25 cellular contexts compared by ENCODE assay signal in the genomic region with DNA sequence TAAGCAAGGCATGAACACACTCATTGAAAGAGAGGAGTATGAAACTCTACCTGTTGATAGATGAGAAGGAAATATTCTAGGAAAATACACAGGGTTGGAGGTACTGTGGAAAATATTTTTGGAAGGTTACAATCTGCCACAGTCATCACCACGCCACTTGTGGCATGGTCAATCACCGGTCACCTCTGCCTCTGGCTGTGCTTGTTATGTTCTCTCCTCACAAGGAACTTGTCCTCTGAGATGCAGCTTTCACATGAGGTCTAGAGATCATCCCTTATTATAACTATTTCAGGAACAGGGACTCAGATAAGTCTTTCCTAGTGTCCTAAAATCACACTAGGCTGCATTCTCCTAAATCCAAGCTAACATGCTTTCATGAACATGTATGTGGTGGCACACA.
"Had no signal": no experiment of that assay in that cellular context is flagged by ENCODE, and none has a peak within 500 bp of the region (broad histone marks: within the 10 kb centered on the region; RNA-seq: fewer than 3 reads in every experiment).

No MANE protein-coding gene starts in this region.

- H3K9me3 ChIP-seq: colonic mucosa, esophagus squamous epithelium, gastrocnemius medialis, heart right ventricle, left lung, lower lobe of right lung had no signal

- H3K27me3 ChIP-seq: colonic mucosa, esophagus squamous epithelium, gastrocnemius medialis, heart right ventricle, left lung had no signal

- FAIRE-seq: endometrium, islet of Langerhans, keratinocyte had no signal

- H3K36me3 Mint-ChIP-seq: mesothelial cell of epicardium had no signal

- H3K4me3 Mint-ChIP-seq: dendritic cell treated with granulocyte-macrophage colony-stimulating factor and Interleukin-4, amounts not matched to agents 40 ng/mL and 50 ng/mL, for 4 days; effector memory CD8-positive, alpha-beta T cell; endodermal cell; mesothelial cell of epicardium had no signal

- H3K27me3 Mint-ChIP-seq: dendritic cell treated with granulocyte-macrophage colony-stimulating factor and Interleukin-4, amounts not matched to agents 40 ng/mL and 50 ng/mL, for 4 days; effector memory CD8-positive, alpha-beta T cell had no signal

- H3K4me3 ChIP-seq: colonic mucosa, esophagus squamous epithelium, gastrocnemius medialis, heart right ventricle, left lung, lower lobe of right lung had no signal

- DNase-seq: colonic mucosa; cortex of kidney; effector CD8-positive, alpha-beta T cell; effector memory CD8-positive, alpha-beta T cell; endodermal cell; erythroblast; esophagus squamous epithelium; foreskin fibroblast; foreskin melanocyte; gastrocnemius medialis; glutamatergic neuron; head of caudate nucleus; heart right ventricle; hippocampal formation; left cardiac atrium; left lung; lower lobe of right lung; mesenchymal stem cell had no signal

- H3K9me3 Mint-ChIP-seq: dendritic cell treated with granulocyte-macrophage colony-stimulating factor and Interleukin-4, amounts not matched to agents 40 ng/mL and 50 ng/mL, for 4 days; endodermal cell had no signal

- H3K4me1 Mint-ChIP-seq: endodermal cell had no signal

- H3K36me3 ChIP-seq: colonic mucosa, esophagus squamous epithelium, gastrocnemius medialis, heart right ventricle, left lung, lower lobe of right lung had no signal

- H3K27ac ChIP-seq: colonic mucosa, epithelial cell of prostate, esophagus squamous epithelium, gastrocnemius medialis, heart right ventricle, left lung, lower lobe of right lung had no signal

- H3K4me1 ChIP-seq: colonic mucosa, esophagus squamous epithelium, heart right ventricle, left lung, lower lobe of right lung had no signal

- ATAC-seq: effector memory CD8-positive, alpha-beta T cell; esophagus mucosa; gastrocnemius medialis; left lung; lower lobe of right lung had no signal

- H3K27ac Mint-ChIP-seq: dendritic cell treated with granulocyte-macrophage colony-stimulating factor and Interleukin-4, amounts not matched to agents 40 ng/mL and 50 ng/mL, for 4 days; effector memory CD8-positive, alpha-beta T cell; endodermal cell; mesothelial cell of epicardium had no signal
